In genomic region chr19:13797870-13798269, GRCh38 we compare ENCODE assay signal across 9 cellular contexts. TPM values are rescaled to one million over a fixed set of nuclear protein-coding genes. Genes with fewer than 3 reads are reported as not detected.
DNase-seq lines count a peak whose midpoint lies in the region; ATAC-seq and TF ChIP-seq lines count a peak whose summit lies in the region.
"Had no signal": no experiment of that assay in that cellular context is flagged by ENCODE, and none has a peak within 500 bp of the region (broad histone marks: within the 10 kb centered on the region; RNA-seq: fewer than 3 reads in every experiment).

No MANE protein-coding gene starts in this region.

- no peak for TF ChIP-seq CTCF in RWPE2 (IDR thresholded peaks at IDR 0.05; ENCODE audit: poor library complexity, severe bottlenecking)
- TF ChIP-seq CTCF in sigmoid colon (IDR thresholded peaks at IDR 0.05) = no peak

- peaks cover 13% of the 10 kb centered on the region for H3K4me1 ChIP-seq in RWPE2 (ENCODE audit: insufficient read depth, poor library complexity, severe bottlenecking)
- peaks cover 0 to 36% (median 33%) of the 10 kb centered on the region in 4 donors for H3K4me1 ChIP-seq in sigmoid colon

- no peak overlapping the region for H3K4me3 ChIP-seq in RWPE2 (ENCODE audit: severe bottlenecking)
- no peak overlapping the region for H3K4me3 ChIP-seq in sigmoid colon

- no peak for TF ChIP-seq EP300 in sigmoid colon (IDR thresholded peaks at IDR 0.05)

- 0 out of 3 replicates have a peak, but pooled peaks have one; percentile 6 for ATAC-seq in RWPE2 (ENCODE audit: low read depth)
- ATAC-seq: activated CD8-positive, alpha-beta T cell treated with anti-CD3 and anti-CD28 coated beads for 36 hours had no signal

- H3K27ac ChIP-seq in RWPE2 (ENCODE audit: poor library complexity, severe bottlenecking) (peak overlapping the region; percentile 91), sigmoid colon (peak overlapping the region; percentile 93 to 97 (median 94))

- DNase-seq in EL (peak; percentile 74), RWPE2 (ENCODE audit: low spot score) (no peak), fibroblast of gingiva (ENCODE audit: low read depth) (peak; percentile 67), sigmoid colon (no peak), DMS79 (lab: John Stamatoyannopoulos, UW) (no peak), iPS-NIHi11 (ENCODE audit: low spot score) (no peak)
- no peak for DNase-seq in effector CD8-positive, alpha-beta T cell (lab: John Stamatoyannopoulos, UW)
- no peak for DNase-seq in activated T-cell treated with anti-CD3 and anti-CD28 coated beads, Interleukin-2, amount 50 U/mL, for 48 hours
- DNase-seq: activated CD8-positive, alpha-beta T cell treated with anti-CD3 and anti-CD28 coated beads for 36 hours had no signal

- no peaks in the 10 kb centered on the region for H3K36me3 ChIP-seq in RWPE2 (ENCODE audit: low read depth)
- no peaks in the 10 kb centered on the region for H3K36me3 ChIP-seq in sigmoid colon

- intact Hi-C loops in sigmoid colon (cut with DNase I) = loop anchor here (5.0 to 10.0 kb wide), 4 partner anchors 39 to 287 kb away; partner anchors contain the start of genes C19orf67, DCAF15 and RFX1

- H3K9me3 ChIP-seq in RWPE2 (ENCODE audit: severe bottlenecking) (no peaks in the 10 kb centered on the region), sigmoid colon (no peaks in the 10 kb centered on the region)

- no peaks in the 10 kb centered on the region for H3K27me3 ChIP-seq in RWPE2 (ENCODE audit: insufficient read depth, poor library complexity, severe bottlenecking)
- H3K27me3 ChIP-seq in sigmoid colon = no peaks in the 10 kb centered on the region

- TF ChIP-seq POLR2A in sigmoid colon (IDR thresholded peaks at IDR 0.05) = no peak

- 24 to 60% methylated on average over 7 of the region's 7 CpGs for WGBS in sigmoid colon, 2 donors

RNA-seq across cellular contexts. Expression of gene ZSWIM4, which starts 2.6 kb away (rescaled TPM):
- 1 to 10 TPM; 2.3 to 4.4 (median 3.3) TPM for total RNA-seq in sigmoid colon
- polyA plus RNA-seq in sigmoid colon = 1 to 10 TPM in 2 of 3 donors, under 1 TPM in 1; 0.60 to 3.3 (median 1.4) TPM

RNA-seq across cellular contexts. Expression of gene C19orf53, which starts 23.6 kb away (rescaled TPM):
- total RNA-seq in sigmoid colon = 100 to 1,000 TPM; 139 to 229 (median 198) TPM
- polyA plus RNA-seq in sigmoid colon = 100 to 1,000 TPM; 105 to 133 (median 113) TPM

RNA-seq across cellular contexts. Expression of gene MRI1, which starts 33.5 kb away (rescaled TPM):
- total RNA-seq in sigmoid colon = 10 to 100 TPM; 26.2 to 70.9 (median 41.3) TPM
- polyA plus RNA-seq in sigmoid colon = 10 to 100 TPM in 2 of 3 donors, 1 to 10 TPM in 1; 5.8 to 27.4 (median 12.0) TPM

Comparison
In these comparisons a context has a peak if more than half of its experiments do, and no peak if none do; other contexts are left out.
1. DNase-seq: peak in EL (single experiment) and fibroblast of gingiva (single experiment); none in RWPE2 (single experiment), sigmoid colon (single experiment), effector CD8-positive, alpha-beta T cell (single experiment), activated T-cell treated with anti-CD3 and anti-CD28 coated beads, Interleukin-2, amount 50 U/mL, for 48 hours (0 of 2), DMS79 (single experiment) and iPS-NIHi11 (single experiment).